ENCODE assay signal across 1 cellular context in the genomic region with DNA sequence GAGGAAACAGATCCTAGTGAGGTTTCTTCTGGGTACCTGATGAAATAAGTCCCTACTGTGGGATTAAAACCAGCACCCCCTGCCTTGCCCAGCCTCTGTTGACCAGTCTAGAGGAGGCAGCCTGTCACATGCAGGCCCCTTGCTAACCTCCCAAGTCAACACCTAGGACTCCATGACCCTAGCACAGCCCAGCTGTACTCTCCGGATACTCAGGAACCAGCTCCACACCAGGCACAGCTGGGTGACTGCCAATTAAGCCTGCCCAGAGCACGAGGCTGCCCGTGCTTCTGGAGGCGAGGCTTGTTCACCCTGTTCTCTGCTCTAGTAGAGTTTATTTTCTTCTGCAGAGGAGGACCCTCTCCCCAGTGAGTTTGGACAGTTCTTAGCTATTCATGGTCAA.
TF ChIP-seq lines count a peak whose summit lies in the region.

No MANE protein-coding gene starts in this region.

TF ChIP-seq in HepG2, 621 proteins besides CTCF, POLR2A, EP300 and RAD21 (continued from another document):
- TF ChIP-seq GATA4 (IDR thresholded peaks at IDR 0.05; ENCODE audit: borderline replicate concordance, low read depth) (no peak), PAX8 (CRISPR knock-in tag; IDR thresholded peaks at IDR 0.05; ENCODE audit: borderline replicate concordance) (no peak), MAFF (IDR thresholded peaks at IDR 0.05; ENCODE audit: low read depth, low read length) (no peak)
- TF ChIP-seq, protein P1, sequence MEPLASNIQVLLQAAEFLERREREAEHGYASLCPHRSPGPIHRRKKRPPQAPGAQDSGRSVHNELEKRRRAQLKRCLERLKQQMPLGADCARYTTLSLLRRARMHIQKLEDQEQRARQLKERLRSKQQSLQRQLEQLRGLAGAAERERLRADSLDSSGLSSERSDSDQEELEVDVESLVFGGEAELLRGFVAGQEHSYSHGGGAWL (CRISPR knock-in tag; IDR thresholded peaks at IDR 0.05): no peak
